In the genomic region with DNA sequence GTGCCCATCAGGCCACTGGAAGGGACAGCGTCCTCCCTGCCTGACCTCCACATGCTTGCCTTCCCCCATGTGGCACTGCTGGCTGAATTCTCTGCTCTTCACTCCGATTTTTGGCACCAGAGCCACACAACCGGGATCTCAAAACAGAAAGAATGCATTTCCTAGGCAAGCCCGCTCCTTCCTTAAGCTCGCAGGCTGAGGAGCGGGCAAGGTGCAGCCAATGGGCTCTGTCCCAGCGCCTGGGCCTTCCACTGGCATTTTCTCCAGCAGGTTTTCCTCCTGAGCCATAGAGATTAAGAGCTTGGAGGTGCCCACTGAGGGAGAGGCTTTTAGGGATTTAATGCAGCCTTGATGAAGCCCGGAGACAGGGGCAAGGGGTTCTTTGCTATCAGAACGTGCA, we compare ENCODE assay signal across 28 cellular contexts.
"Had no signal": no experiment of that assay in that cellular context is flagged by ENCODE, and none has a peak within 500 bp of the region (broad histone marks: within the 10 kb centered on the region; RNA-seq: fewer than 3 reads in every experiment).

No MANE protein-coding gene starts in this region.

- H3K4me1 Mint-ChIP-seq: stimulated activated effector memory CD8-positive, alpha-beta T cell treated with anti-CD3 and anti-CD28 coated beads, Interleukin-12 subunit alpha, Interleukin-12 subunit beta, amount 100 ng/mL, for 72 hours; stimulated activated memory B cell treated with anti-CD40 and anti-IgM and Interleukin-4, amounts not matched to agents 10 μg/mL and 1 μg/mL and 100 μg/mL, for 72 hours; stimulated activated naive B cell treated with anti-CD40 and anti-IgM and Interleukin-4, amounts not matched to agents 10 μg/mL and 1 μg/mL and 100 μg/mL, for 72 hours; stimulated activated naive CD8-positive, alpha-beta T cell treated with anti-CD3 and anti-CD28 coated beads, Interleukin-15, amount 100 ng/mL, for 72 hours had no signal

- H3K4me1 ChIP-seq: stomach, suprapubic skin, testis, thyroid gland, tibial artery, tibial nerve, transverse colon, upper lobe of left lung, upper lobe of right lung, uterus, vagina had no signal

- H3K27me3 ChIP-seq: testis, thyroid gland, tibial nerve, upper lobe of left lung, uterus, vagina had no signal

- DNase-seq: stimulated activated CD4-positive, alpha-beta T cell treated with anti-CD3 and anti-CD28 coated beads, Interleukin-2, amount 100 ng/mL, for 48 hours; stimulated activated CD4-positive, alpha-beta T cell treated with anti-CD3 and anti-CD28 coated beads, Interleukin-4, amount 100 ng/mL, for 1 hour; stimulated activated CD4-positive, alpha-beta T cell treated with anti-CD3 and anti-CD28 coated beads, Interleukin-4, amount 100 ng/mL, for 24 hours; stimulated activated CD4-positive, alpha-beta T cell treated with anti-CD3 and anti-CD28 coated beads, Interleukin-4, amount 100 ng/mL, for 4 hours; stimulated activated CD8-positive, alpha-beta memory T cell treated with anti-CD3 and anti-CD28 coated beads, Interleukin-4, amount 100 ng/mL, for 48 hours; stimulated activated naive B cell treated with anti-CD40 and anti-IgM and Interleukin-4, amounts not matched to agents 10 μg/mL and 1 μg/mL and 100 μg/mL, for 72 hours; stimulated activated naive CD4-positive, alpha-beta T cell; stimulated activated naive CD4-positive, alpha-beta T cell treated with Interleukin-2 at 50 U/mL for 16 hours; stimulated activated naive CD8-positive, alpha-beta T cell treated with anti-CD3 and anti-CD28 coated beads, Interleukin-15, amount 100 ng/mL, for 72 hours; stimulated activated naive CD8-positive, alpha-beta T cell treated with anti-CD3 and anti-CD28 coated beads, Interleukin-15, Interleukin-2, amounts not matched to agents 100 U/mL and 50 U/mL, for 24 hours; stomach; testis; thyroid gland; tibial artery; transverse colon; trophoblast cell; upper lobe of left lung; upper lobe of right lung; uterus had no signal

- H3K4me3 Mint-ChIP-seq: stimulated activated effector memory CD8-positive, alpha-beta T cell treated with anti-CD3 and anti-CD28 coated beads, Interleukin-12 subunit alpha, Interleukin-12 subunit beta, amount 100 ng/mL, for 72 hours; stimulated activated memory B cell treated with anti-CD40 and anti-IgM and Interleukin-4, amounts not matched to agents 10 μg/mL and 1 μg/mL and 100 μg/mL, for 72 hours; stimulated activated naive B cell treated with anti-CD40 and anti-IgM and Interleukin-4, amounts not matched to agents 10 μg/mL and 1 μg/mL and 100 μg/mL, for 72 hours; stimulated activated naive CD8-positive, alpha-beta T cell treated with anti-CD3 and anti-CD28 coated beads, Interleukin-15, amount 100 ng/mL, for 72 hours; stimulated activated naive CD8-positive, alpha-beta T cell treated with anti-CD3 and anti-CD28 coated beads, Interleukin-15, Interleukin-2, amounts not matched to agents 100 ng/mL and 50 ng/mL, for 24 hours; type B pancreatic cell had no signal

- H3K27me3 Mint-ChIP-seq: stimulated activated naive CD8-positive, alpha-beta T cell treated with anti-CD3 and anti-CD28 coated beads, Interleukin-15, Interleukin-2, amounts not matched to agents 100 ng/mL and 50 ng/mL, for 24 hours had no signal

- H3K9me3 Mint-ChIP-seq: stimulated activated effector memory CD8-positive, alpha-beta T cell treated with anti-CD3 and anti-CD28 coated beads, Interleukin-12 subunit alpha, Interleukin-12 subunit beta, amount 100 ng/mL, for 72 hours; stimulated activated memory B cell treated with anti-CD40 and anti-IgM and Interleukin-4, amounts not matched to agents 10 μg/mL and 1 μg/mL and 100 μg/mL, for 72 hours; stimulated activated naive B cell treated with anti-CD40 and anti-IgM and Interleukin-4, amounts not matched to agents 10 μg/mL and 1 μg/mL and 100 μg/mL, for 72 hours; stimulated activated naive CD8-positive, alpha-beta T cell treated with anti-CD3 and anti-CD28 coated beads, Interleukin-15, amount 100 ng/mL, for 72 hours; stimulated activated naive CD8-positive, alpha-beta T cell treated with anti-CD3 and anti-CD28 coated beads, Interleukin-15, Interleukin-2, amounts not matched to agents 100 ng/mL and 50 ng/mL, for 24 hours; type B pancreatic cell had no signal

- H3K27ac Mint-ChIP-seq: stimulated activated effector memory CD8-positive, alpha-beta T cell treated with anti-CD3 and anti-CD28 coated beads, Interleukin-12 subunit alpha, Interleukin-12 subunit beta, amount 100 ng/mL, for 72 hours; stimulated activated memory B cell treated with anti-CD40 and anti-IgM and Interleukin-4, amounts not matched to agents 10 μg/mL and 1 μg/mL and 100 μg/mL, for 72 hours; stimulated activated naive B cell treated with anti-CD40 and anti-IgM and Interleukin-4, amounts not matched to agents 10 μg/mL and 1 μg/mL and 100 μg/mL, for 72 hours; stimulated activated naive CD8-positive, alpha-beta T cell treated with anti-CD3 and anti-CD28 coated beads, Interleukin-15, amount 100 ng/mL, for 72 hours; stimulated activated naive CD8-positive, alpha-beta T cell treated with anti-CD3 and anti-CD28 coated beads, Interleukin-15, Interleukin-2, amounts not matched to agents 100 ng/mL and 50 ng/mL, for 24 hours; type B pancreatic cell had no signal

- H3K4me3 ChIP-seq: stomach, suprapubic skin, testis, thoracic aorta, thyroid gland, tibial artery, tibial nerve, transverse colon, upper lobe of left lung, upper lobe of right lung, uterus, vagina had no signal

- H3K36me3 ChIP-seq: stomach, suprapubic skin, thoracic aorta, thyroid gland, tibial artery, tibial nerve, transverse colon, upper lobe of left lung, upper lobe of right lung, uterus, vagina had no signal

- H3K9me3 ChIP-seq: stomach, suprapubic skin, testis, thoracic aorta, thyroid gland, transverse colon, upper lobe of left lung, upper lobe of right lung, uterus, vagina had no signal

- H3K36me3 Mint-ChIP-seq: stimulated activated effector memory CD8-positive, alpha-beta T cell treated with anti-CD3 and anti-CD28 coated beads, Interleukin-12 subunit alpha, Interleukin-12 subunit beta, amount 100 ng/mL, for 72 hours; stimulated activated memory B cell treated with anti-CD40 and anti-IgM and Interleukin-4, amounts not matched to agents 10 μg/mL and 1 μg/mL and 100 μg/mL, for 72 hours; stimulated activated naive B cell treated with anti-CD40 and anti-IgM and Interleukin-4, amounts not matched to agents 10 μg/mL and 1 μg/mL and 100 μg/mL, for 72 hours; type B pancreatic cell had no signal

- FAIRE-seq: urothelium cell line had no signal

- H3K27ac ChIP-seq: stomach, suprapubic skin, testis, thoracic aorta, thyroid gland, tibial artery, tibial nerve, transverse colon, upper lobe of left lung, upper lobe of right lung, uterus, vagina had no signal
